8 cellular contexts compared by ENCODE assay signal in genomic region chr5:171961117-171961516, GRCh38. TPM values are rescaled to one million over a fixed set of nuclear protein-coding genes. Genes with fewer than 3 reads are reported as not detected.
DNase-seq lines count a peak whose midpoint lies in the region; ATAC-seq, FAIRE-seq and TF ChIP-seq lines count a peak whose summit lies in the region.

No MANE protein-coding gene starts in this region.

- H3K4me3 ChIP-seq in lower lobe of right lung, result no peak overlapping the region

- FAIRE-seq in urothelium cell line (lab: Jason Lieb, UNC), result no peak

- H3K4me1 ChIP-seq in lower lobe of right lung, result peaks cover 68% of the 10 kb centered on the region

- no peak for TF ChIP-seq CTCF in lower lobe of right lung (IDR thresholded peaks at IDR 0.05)

- no peak overlapping the region for H3K27ac ChIP-seq in lower lobe of right lung

- peak; percentile 14 for DNase-seq in NOMO-1 treated with dmso at 0.1 percent for 144 hours (lab: John Stamatoyannopoulos, UW; ENCODE audit: unreplicated experiment)
- no peak for DNase-seq in lower lobe of right lung
- no peak for DNase-seq in islet precursor cell
- DNase-seq in epidermal melanocyte (ENCODE audit: insufficient read length, low spot score), result no peak
- DNase-seq in urothelium cell line (ENCODE audit: low spot score), result no peak
- DNase-seq in DMS 273 treated with DMSO at 0.1 percent for 48 hours (lab: John Stamatoyannopoulos, UW), result no peak

- intact Hi-C loops in lower lobe of right lung (cut with DNase I), result no loop called here

- H3K36me3 ChIP-seq in lower lobe of right lung, result no peaks in the 10 kb centered on the region

- ATAC-seq in GM18511 (IDR thresholded peaks at IDR 0.05; ENCODE audit: unreplicated experiment), result peak; percentile 78
- peak; percentile 61 for ATAC-seq in GM21737 (IDR thresholded peaks at IDR 0.05; ENCODE audit: unreplicated experiment)
- peak; percentile 76 to 84 for ATAC-seq in lower lobe of right lung

- no peaks in the 10 kb centered on the region for H3K27me3 ChIP-seq in lower lobe of right lung (ENCODE audit: low read depth)

- no peaks in the 10 kb centered on the region for H3K9me3 ChIP-seq in lower lobe of right lung

RNA-seq across cellular contexts. Expression of gene FBXW11, which starts 45.3 kb away (rescaled TPM):
- 52.8 TPM for total RNA-seq in lower lobe of right lung
